ENCODE assay signal across 1 cellular context in genomic region chr6:108001696-108002231, GRCh38.
TF ChIP-seq lines count a peak whose summit lies in the region.

No MANE protein-coding gene starts in this region.

TF ChIP-seq in HepG2, 621 proteins besides CTCF, POLR2A, EP300 and RAD21 (continued from another document and continues in another):
- TF ChIP-seq, protein P1, sequence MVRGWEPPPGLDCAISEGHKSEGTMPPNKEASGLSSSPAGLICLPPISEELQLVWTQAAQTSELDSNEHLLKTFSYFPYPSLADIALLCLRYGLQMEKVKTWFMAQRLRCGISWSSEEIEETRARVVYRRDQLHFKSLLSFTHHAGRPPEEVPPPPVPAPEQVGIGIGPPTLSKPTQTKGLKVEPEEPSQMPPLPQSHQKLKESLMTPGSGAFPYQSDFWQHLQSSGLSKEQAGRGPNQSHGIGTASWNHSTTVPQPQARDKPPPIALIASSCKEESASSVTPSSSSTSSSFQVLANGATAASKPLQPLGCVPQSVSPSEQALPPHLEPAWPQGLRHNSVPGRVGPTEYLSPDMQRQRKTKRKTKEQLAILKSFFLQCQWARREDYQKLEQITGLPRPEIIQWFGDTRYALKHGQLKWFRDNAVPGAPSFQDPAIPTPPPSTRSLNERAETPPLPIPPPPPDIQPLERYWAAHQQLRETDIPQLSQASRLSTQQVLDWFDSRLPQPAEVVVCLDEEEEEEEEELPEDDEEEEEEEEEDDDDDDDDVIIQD (CRISPR knock-in tag; IDR thresholded peaks at IDR 0.05; ENCODE audit: low read depth), result peak; percentile 26; the same call in 1 of the 2 replicates
- TF ChIP-seq MTF2 (CRISPR knock-in tag; IDR thresholded peaks at IDR 0.05; ENCODE audit: borderline replicate concordance), result no peak
- TF ChIP-seq PHF8 (CRISPR knock-in tag; IDR thresholded peaks at IDR 0.05), result no peak; the same call in none of the 2 replicates
- peak; percentile 76; the same call in 1 of the 2 replicates for TF ChIP-seq TBX3 (IDR thresholded peaks at IDR 0.05; ENCODE audit: borderline replicate concordance)
- peak; percentile 68 for TF ChIP-seq MAX (IDR thresholded peaks at IDR 0.05)
- TF ChIP-seq ZNF207 (IDR thresholded peaks at IDR 0.05; ENCODE audit: borderline replicate concordance), result no peak
- no peak for TF ChIP-seq MAZ (IDR thresholded peaks at IDR 0.05; ENCODE audit: borderline replicate concordance, low read depth, low read length)
- TF ChIP-seq MAZ (CRISPR knock-in tag; IDR thresholded peaks at IDR 0.05; ENCODE audit: low read depth), result peak; percentile 35; the same call in 1 of the 2 replicates
- TF ChIP-seq CC2D1A (CRISPR knock-in tag; IDR thresholded peaks at IDR 0.05), result no peak
- TF ChIP-seq ATRX (CRISPR knock-in tag; IDR thresholded peaks at IDR 0.05; ENCODE audit: borderline replicate concordance), result no peak
- TF ChIP-seq, protein P2, sequence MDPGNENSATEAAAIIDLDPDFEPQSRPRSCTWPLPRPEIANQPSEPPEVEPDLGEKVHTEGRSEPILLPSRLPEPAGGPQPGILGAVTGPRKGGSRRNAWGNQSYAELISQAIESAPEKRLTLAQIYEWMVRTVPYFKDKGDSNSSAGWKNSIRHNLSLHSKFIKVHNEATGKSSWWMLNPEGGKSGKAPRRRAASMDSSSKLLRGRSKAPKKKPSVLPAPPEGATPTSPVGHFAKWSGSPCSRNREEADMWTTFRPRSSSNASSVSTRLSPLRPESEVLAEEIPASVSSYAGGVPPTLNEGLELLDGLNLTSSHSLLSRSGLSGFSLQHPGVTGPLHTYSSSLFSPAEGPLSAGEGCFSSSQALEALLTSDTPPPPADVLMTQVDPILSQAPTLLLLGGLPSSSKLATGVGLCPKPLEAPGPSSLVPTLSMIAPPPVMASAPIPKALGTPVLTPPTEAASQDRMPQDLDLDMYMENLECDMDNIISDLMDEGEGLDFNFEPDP (CRISPR knock-in tag; conservative IDR thresholded peaks at IDR 0.05), result no peak
- peak; percentile 19 for TF ChIP-seq ASH2L (IDR thresholded peaks at IDR 0.05; ENCODE audit: insufficient read length, low read depth, low read length)
- TF ChIP-seq, protein P3, sequence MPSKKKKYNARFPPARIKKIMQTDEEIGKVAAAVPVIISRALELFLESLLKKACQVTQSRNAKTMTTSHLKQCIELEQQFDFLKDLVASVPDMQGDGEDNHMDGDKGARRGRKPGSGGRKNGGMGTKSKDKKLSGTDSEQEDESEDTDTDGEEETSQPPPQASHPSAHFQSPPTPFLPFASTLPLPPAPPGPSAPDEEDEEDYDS (CRISPR knock-in tag; IDR thresholded peaks at IDR 0.05), result peak; percentile 83
- TF ChIP-seq, protein P4, sequence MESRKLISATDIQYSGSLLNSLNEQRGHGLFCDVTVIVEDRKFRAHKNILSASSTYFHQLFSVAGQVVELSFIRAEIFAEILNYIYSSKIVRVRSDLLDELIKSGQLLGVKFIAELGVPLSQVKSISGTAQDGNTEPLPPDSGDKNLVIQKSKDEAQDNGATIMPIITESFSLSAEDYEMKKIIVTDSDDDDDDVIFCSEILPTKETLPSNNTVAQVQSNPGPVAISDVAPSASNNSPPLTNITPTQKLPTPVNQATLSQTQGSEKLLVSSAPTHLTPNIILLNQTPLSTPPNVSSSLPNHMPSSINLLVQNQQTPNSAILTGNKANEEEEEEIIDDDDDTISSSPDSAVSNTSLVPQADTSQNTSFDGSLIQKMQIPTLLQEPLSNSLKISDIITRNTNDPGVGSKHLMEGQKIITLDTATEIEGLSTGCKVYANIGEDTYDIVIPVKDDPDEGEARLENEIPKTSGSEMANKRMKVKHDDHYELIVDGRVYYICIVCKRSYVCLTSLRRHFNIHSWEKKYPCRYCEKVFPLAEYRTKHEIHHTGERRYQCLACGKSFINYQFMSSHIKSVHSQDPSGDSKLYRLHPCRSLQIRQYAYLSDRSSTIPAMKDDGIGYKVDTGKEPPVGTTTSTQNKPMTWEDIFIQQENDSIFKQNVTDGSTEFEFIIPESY (CRISPR knock-in tag; IDR thresholded peaks at IDR 0.05), result no peak
- TF ChIP-seq HOXA5 (CRISPR knock-in tag; IDR thresholded peaks at IDR 0.05), result peak; percentile 1; the same call in 1 of the 2 replicates
- no peak for TF ChIP-seq SP2 (CRISPR knock-in tag; IDR thresholded peaks at IDR 0.05)
- TF ChIP-seq SKI (IDR thresholded peaks at IDR 0.05; ENCODE audit: partially characterized antibody), result peak; percentile 29
- no peak for TF ChIP-seq CAMTA2 (CRISPR knock-in tag; IDR thresholded peaks at IDR 0.05; ENCODE audit: borderline replicate concordance)
- peak; percentile 16; the same call in 1 of the 2 replicates for TF ChIP-seq ZNF770 (CRISPR knock-in tag; IDR thresholded peaks at IDR 0.05)
- TF ChIP-seq TFDP2 (CRISPR knock-in tag; IDR thresholded peaks at IDR 0.05), result no peak
- peak; percentile 58; the same call in 1 of the 2 replicates for TF ChIP-seq ZNF3 (CRISPR knock-in tag; IDR thresholded peaks at IDR 0.05)
- 0 out of 2 replicates have a peak, but pooled peaks have one; percentile 28 for TF ChIP-seq ZBTB7B (CRISPR knock-in tag; IDR thresholded peaks at IDR 0.05)
- 0 out of 2 replicates have a peak, but pooled peaks have one; percentile 22 for TF ChIP-seq ZBTB43 (CRISPR knock-in tag; conservative IDR thresholded peaks at IDR 0.05)
- no peak for TF ChIP-seq ZSCAN22 (CRISPR knock-in tag; IDR thresholded peaks at IDR 0.05)
- peak; percentile 38; the same call in 1 of the 2 replicates for TF ChIP-seq TGIF2 (CRISPR knock-in tag; IDR thresholded peaks at IDR 0.05)
- no peak for TF ChIP-seq FOXK1 (CRISPR knock-in tag; IDR thresholded peaks at IDR 0.05; ENCODE audit: borderline replicate concordance, low read depth)
- TF ChIP-seq ZNF12 (CRISPR knock-in tag; IDR thresholded peaks at IDR 0.05), result peak; percentile 79; the same call in 1 of the 2 replicates
- TF ChIP-seq, protein P5, sequence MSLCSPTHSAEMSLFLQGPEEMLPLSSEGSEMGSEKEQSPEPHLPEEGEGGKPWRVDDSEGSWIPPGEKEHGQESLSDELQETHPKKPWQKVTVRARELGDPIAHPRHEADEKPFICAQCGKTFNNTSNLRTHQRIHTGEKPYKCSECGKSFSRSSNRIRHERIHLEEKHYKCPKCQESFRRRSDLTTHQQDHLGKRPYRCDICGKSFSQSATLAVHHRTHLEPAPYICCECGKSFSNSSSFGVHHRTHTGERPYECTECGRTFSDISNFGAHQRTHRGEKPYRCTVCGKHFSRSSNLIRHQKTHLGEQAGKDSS (CRISPR knock-in tag; IDR thresholded peaks at IDR 0.05; ENCODE audit: borderline replicate concordance, low read depth), result no peak
- TF ChIP-seq TP53 (CRISPR knock-in tag; conservative IDR thresholded peaks at IDR 0.05), result no peak
- no peak for TF ChIP-seq ZNF558 (CRISPR knock-in tag; IDR thresholded peaks at IDR 0.05; ENCODE audit: borderline replicate concordance)
- peak; percentile 40; the same call in 1 of the 2 replicates for TF ChIP-seq HNF4G (IDR thresholded peaks at IDR 0.05; ENCODE audit: borderline replicate concordance, low read depth, low read length)
- TF ChIP-seq HNF4G (CRISPR knock-in tag; IDR thresholded peaks at IDR 0.05; ENCODE audit: borderline replicate concordance, low read depth), result no peak
- TF ChIP-seq, protein P6, sequence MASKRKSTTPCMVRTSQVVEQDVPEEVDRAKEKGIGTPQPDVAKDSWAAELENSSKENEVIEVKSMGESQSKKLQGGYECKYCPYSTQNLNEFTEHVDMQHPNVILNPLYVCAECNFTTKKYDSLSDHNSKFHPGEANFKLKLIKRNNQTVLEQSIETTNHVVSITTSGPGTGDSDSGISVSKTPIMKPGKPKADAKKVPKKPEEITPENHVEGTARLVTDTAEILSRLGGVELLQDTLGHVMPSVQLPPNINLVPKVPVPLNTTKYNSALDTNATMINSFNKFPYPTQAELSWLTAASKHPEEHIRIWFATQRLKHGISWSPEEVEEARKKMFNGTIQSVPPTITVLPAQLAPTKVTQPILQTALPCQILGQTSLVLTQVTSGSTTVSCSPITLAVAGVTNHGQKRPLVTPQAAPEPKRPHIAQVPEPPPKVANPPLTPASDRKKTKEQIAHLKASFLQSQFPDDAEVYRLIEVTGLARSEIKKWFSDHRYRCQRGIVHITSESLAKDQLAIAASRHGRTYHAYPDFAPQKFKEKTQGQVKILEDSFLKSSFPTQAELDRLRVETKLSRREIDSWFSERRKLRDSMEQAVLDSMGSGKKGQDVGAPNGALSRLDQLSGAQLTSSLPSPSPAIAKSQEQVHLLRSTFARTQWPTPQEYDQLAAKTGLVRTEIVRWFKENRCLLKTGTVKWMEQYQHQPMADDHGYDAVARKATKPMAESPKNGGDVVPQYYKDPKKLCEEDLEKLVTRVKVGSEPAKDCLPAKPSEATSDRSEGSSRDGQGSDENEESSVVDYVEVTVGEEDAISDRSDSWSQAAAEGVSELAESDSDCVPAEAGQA (IDR thresholded peaks at IDR 0.05; ENCODE audit: low read depth), result no peak
- TF ChIP-seq, protein P6 (CRISPR knock-in tag; IDR thresholded peaks at IDR 0.05; ENCODE audit: borderline replicate concordance), result no peak
- peak; percentile 69 for TF ChIP-seq TAF1 (CRISPR knock-in tag; IDR thresholded peaks at IDR 0.05)
- TF ChIP-seq, protein P7, sequence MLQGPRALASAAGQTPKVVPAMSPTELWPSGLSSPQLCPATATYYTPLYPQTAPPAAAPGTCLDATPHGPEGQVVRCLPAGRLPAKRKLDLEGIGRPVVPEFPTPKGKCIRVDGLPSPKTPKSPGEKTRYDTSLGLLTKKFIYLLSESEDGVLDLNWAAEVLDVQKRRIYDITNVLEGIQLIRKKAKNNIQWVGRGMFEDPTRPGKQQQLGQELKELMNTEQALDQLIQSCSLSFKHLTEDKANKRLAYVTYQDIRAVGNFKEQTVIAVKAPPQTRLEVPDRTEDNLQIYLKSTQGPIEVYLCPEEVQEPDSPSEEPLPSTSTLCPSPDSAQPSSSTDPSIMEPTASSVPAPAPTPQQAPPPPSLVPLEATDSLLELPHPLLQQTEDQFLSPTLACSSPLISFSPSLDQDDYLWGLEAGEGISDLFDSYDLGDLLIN (CRISPR knock-in tag; IDR thresholded peaks at IDR 0.05; ENCODE audit: borderline replicate concordance), result no peak
- TF ChIP-seq POGZ (CRISPR knock-in tag; IDR thresholded peaks at IDR 0.05), result no peak
- TF ChIP-seq SRSF4 (IDR thresholded peaks at IDR 0.05; ENCODE audit: low read depth, low read length, poor library complexity, severe bottlenecking), result no peak
- TF ChIP-seq SMARCC2 (IDR thresholded peaks at IDR 0.05), result no peak
- peak; percentile 64 for TF ChIP-seq DPF2 (CRISPR knock-in tag; IDR thresholded peaks at IDR 0.05; ENCODE audit: borderline replicate concordance, low read depth)
- peak; percentile 69; the same call in 1 of the 2 replicates for TF ChIP-seq ZNF792 (CRISPR knock-in tag; IDR thresholded peaks at IDR 0.05)
